ENCODE assay signal across 35 cellular contexts in the genomic region with DNA sequence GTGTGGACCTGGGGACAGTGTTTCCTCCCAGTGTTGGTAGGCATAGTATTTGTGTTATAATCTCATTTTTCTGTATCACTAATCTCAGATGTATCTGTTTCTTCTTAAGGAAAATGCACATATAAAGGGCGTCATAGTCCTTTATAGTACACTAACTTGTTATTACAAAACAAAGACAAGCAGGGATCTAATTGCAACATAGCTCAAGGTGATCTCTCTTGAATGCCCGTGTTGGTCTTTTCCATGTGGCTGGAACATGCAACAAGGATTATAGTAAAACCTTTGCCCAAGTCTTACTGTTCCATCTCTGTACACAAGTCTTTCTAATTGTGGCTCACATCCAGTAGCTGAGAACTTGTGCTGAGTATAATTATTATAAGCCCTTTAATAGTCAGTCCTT. TPM values are rescaled to one million over a fixed set of nuclear protein-coding genes. Genes with fewer than 3 reads are reported as not detected.
DNase-seq lines count a peak whose midpoint lies in the region; ATAC-seq, FAIRE-seq and TF ChIP-seq lines count a peak whose summit lies in the region.
"Had no signal": no experiment of that assay in that cellular context is flagged by ENCODE, and none has a peak within 500 bp of the region (broad histone marks: within the 10 kb centered on the region; RNA-seq: fewer than 3 reads in every experiment).

No MANE protein-coding gene starts in this region.

- peaks cover 14% of the 10 kb centered on the region for H3K79me2 ChIP-seq in keratinocyte (ENCODE audit: control insufficient read depth, insufficient read depth, low read length)

- POLR2A ChIA-PET in MCF 10A (lab: Yijun Ruan, JAX) = interaction anchor here (0.6 to 2.8 kb wide), 8 partner anchors 8 to 999 kb away, joined by 3 to 66 read pairs (median 4); no protein-coding TSS in a partner anchor

- H3K9me1 ChIP-seq in keratinocyte (ENCODE audit: control insufficient read depth, extremely low read depth, insufficient read depth, low read length) = no peaks in the 10 kb centered on the region

- no peaks in the 10 kb centered on the region for H3K9me3 Mint-ChIP-seq in MCF 10A (ENCODE audit: unreplicated experiment)
- H3K9me3 Mint-ChIP-seq: activated naive CD4-positive, alpha-beta T cell treated with anti-CD3 and anti-CD28 coated beads for 36 hours; activated T-cell treated with anti-CD3 and anti-CD28 coated beads, Interleukin-2, amount 50 U/mL, for 4 hours; CD4-positive, alpha-beta T cell; naive thymus-derived CD8-positive, alpha-beta T cell; T-cell had no signal

- H3K4me1 Mint-ChIP-seq in MCF 10A (ENCODE audit: insufficient read depth, unreplicated experiment) = peaks cover 28% of the 10 kb centered on the region

- no peak overlapping the region for H3K4me3 ChIP-seq in breast epithelium
- no peak overlapping the region for H3K4me3 ChIP-seq in bronchial epithelial cell (ENCODE audit: low read depth, low read length)
- H3K4me3 ChIP-seq in keratinocyte (ENCODE audit: control insufficient read depth in 2 of 3, extremely low read depth in 1 of 3, insufficient read depth in 2 of 3, low read depth in 1 of 3, low read length in 3 of 3) = peak overlapping the region in 2 of 3 experiments; percentile 56 to 60
- H3K4me3 ChIP-seq in lower lobe of right lung = no peak overlapping the region
- H3K4me3 ChIP-seq: adrenal gland, heart left ventricle, prostate gland, SJSA1, transverse colon had no signal

- no peaks in the 10 kb centered on the region for H3K27me3 Mint-ChIP-seq in MCF 10A (ENCODE audit: insufficient read depth, unreplicated experiment)
- H3K27me3 Mint-ChIP-seq: CD4-positive, alpha-beta T cell; naive thymus-derived CD8-positive, alpha-beta T cell had no signal

- no peak for TF ChIP-seq POLR2A in breast epithelium (IDR thresholded peaks at IDR 0.05)

- no TSS peak for BruUV-seq in MCF 10A (replicated peaks; lab: Mats Ljungman, UMichigan)

- DNase-seq in MCF 10A (ENCODE audit: unreplicated experiment) = peak; percentile 69
- DNase-seq in breast epithelium (ENCODE audit: low spot score in 2 of 2) = no peak
- DNase-seq in bronchial epithelial cell (ENCODE audit: low read depth) = peak; percentile 70
- no peak for DNase-seq in keratinocyte (ENCODE audit: low read depth, low spot score)
- DNase-seq in AG20443 (ENCODE audit: low spot score) = no peak
- DNase-seq in lower lobe of right lung = no peak
- DNase-seq in activated naive CD4-positive, alpha-beta T cell treated with Interleukin-2 at 50 U/mL for 16 hours = no peak
- DNase-seq in amygdala (lab: John Stamatoyannopoulos, UW) = no peak
- DNase-seq: activated CD4-positive, alpha-beta T cell treated with anti-CD3 and anti-CD28 coated beads for 48 hours; activated CD8-positive, alpha-beta memory T cell treated with anti-CD3 and anti-CD28 coated beads for 24 hours; activated naive CD4-positive, alpha-beta T cell treated with anti-CD3 and anti-CD28 coated beads for 36 hours; activated T-cell treated with anti-CD3 and anti-CD28 coated beads, Interleukin-2, amount 50 U/mL, for 4 hours; adrenal gland; AML-193; brain microvascular endothelial cell; CD4-positive, alpha-beta T cell; heart left ventricle; naive thymus-derived CD8-positive, alpha-beta T cell; nucleus accumbens; stimulated activated CD4-positive, alpha-beta T cell treated with anti-CD3 and anti-CD28 coated beads, Interleukin-15, amount 100 ng/mL, for 24 hours; stimulated activated CD4-positive, alpha-beta T cell treated with anti-CD3 and anti-CD28 coated beads, Interleukin-4, amount 100 ng/mL, for 4 hours; T-cell; transverse colon had no signal

- H3K4me1 ChIP-seq in breast epithelium (no peaks in the 10 kb centered on the region), keratinocyte (ENCODE audit: control insufficient read depth, extremely low read depth, insufficient read depth, low read length) (peaks cover 37% of the 10 kb centered on the region), lower lobe of right lung (peaks cover 4% of the 10 kb centered on the region)
- H3K4me1 ChIP-seq: prostate gland, transverse colon had no signal

- H3K9me3 ChIP-seq in breast epithelium (no peaks in the 10 kb centered on the region), keratinocyte (ENCODE audit: control insufficient read depth, low read depth, low read length) (no peaks in the 10 kb centered on the region), lower lobe of right lung (no peaks in the 10 kb centered on the region)
- H3K9me3 ChIP-seq: adrenal gland, heart left ventricle, prostate gland, SJSA1, transverse colon had no signal

- FAIRE-seq in bronchial epithelial cell (lab: Jason Lieb, UNC) (no peak), keratinocyte (lab: Jason Lieb, UNC) (peak; percentile 69)
- FAIRE-seq: A204.1, endothelial cell of umbilical vein had no signal

- H3K27me3 ChIP-seq in breast epithelium = no peaks in the 10 kb centered on the region
- no peaks in the 10 kb centered on the region for H3K27me3 ChIP-seq in bronchial epithelial cell (ENCODE audit: control insufficient read depth, insufficient read depth, low read length)
- H3K27me3 ChIP-seq in keratinocyte (ENCODE audit: control insufficient read depth, extremely low read depth, insufficient read depth, low read length) = no peaks in the 10 kb centered on the region
- H3K27me3 ChIP-seq in lower lobe of right lung (ENCODE audit: low read depth) = no peaks in the 10 kb centered on the region
- H3K27me3 ChIP-seq: adrenal gland, brain microvascular endothelial cell, heart left ventricle, SJSA1, transverse colon had no signal

- H2AFZ ChIP-seq in keratinocyte (ENCODE audit: control insufficient read depth, low read length) = peak overlapping the region; percentile 70

- dilution Hi-C loops in keratinocyte (cut with MboI; ENCODE audit: extremely low pct_ligation_motif_present, low sequenced_read_pairs) = no loop called here

- H3K36me3 Mint-ChIP-seq in MCF 10A (ENCODE audit: insufficient read depth, unreplicated experiment) = no peaks in the 10 kb centered on the region
- H3K36me3 Mint-ChIP-seq: naive thymus-derived CD8-positive, alpha-beta T cell; T-cell had no signal

- H3K27ac Mint-ChIP-seq in MCF 10A (ENCODE audit: low read depth, unreplicated experiment) = peak overlapping the region; percentile 76
- H3K27ac Mint-ChIP-seq: activated naive CD4-positive, alpha-beta T cell treated with anti-CD3 and anti-CD28 coated beads for 36 hours; CD4-positive, alpha-beta T cell; naive thymus-derived CD8-positive, alpha-beta T cell; T-cell had no signal

- H3K9ac ChIP-seq in keratinocyte (ENCODE audit: control insufficient read depth, extremely low read depth, insufficient read depth, low read length) = peak overlapping the region; percentile 74

- no peaks in the 10 kb centered on the region for H4K20me1 ChIP-seq in keratinocyte (ENCODE audit: control insufficient read depth, extremely low read depth, insufficient read depth, low read length)

- no peak overlapping the region for H3K27ac ChIP-seq in breast epithelium
- peak overlapping the region; percentile 98 for H3K27ac ChIP-seq in keratinocyte (ENCODE audit: control insufficient read depth, insufficient read depth, low read length)
- H3K27ac ChIP-seq in lower lobe of right lung = no peak overlapping the region
- H3K27ac ChIP-seq: brain microvascular endothelial cell, heart left ventricle, SJSA1, transverse colon had no signal

- intact Hi-C loops in MCF 10A (cut with micrococcal nuclease) (no loop called here), breast epithelium (cut with DNase I; ENCODE audit: low total_unique reads) (loop anchor here (10.0 kb wide), 1 partner anchor 1165 kb away; no protein-coding TSS in a partner anchor), lower lobe of right lung (cut with DNase I) (no loop called here)

- ATAC-seq in lower lobe of right lung = no peak
- ATAC-seq: heart left ventricle; naive thymus-derived CD8-positive, alpha-beta T cell; sciatic nerve; T-cell had no signal

- CTCF ChIA-PET in MCF 10A (lab: Yijun Ruan, JAX) = interaction anchor here (1.5 to 3.3 kb wide), 3 partner anchors 15 to 152 kb away, joined by 3 to 24 read pairs (median 4); no protein-coding TSS in a partner anchor

- peak overlapping the region; percentile 97 for H3K4me2 ChIP-seq in keratinocyte (ENCODE audit: control insufficient read depth, extremely low read depth, insufficient read depth, low read depth, low read length)

- H3K36me3 ChIP-seq in breast epithelium (no peaks in the 10 kb centered on the region), bronchial epithelial cell (ENCODE audit: control insufficient read depth, insufficient read depth, low read length) (no peaks in the 10 kb centered on the region), keratinocyte (ENCODE audit: control insufficient read depth in 2 of 2, extremely low read depth in 1 of 2, insufficient read depth in 2 of 2, low read length in 2 of 2) (no peaks in the 10 kb centered on the region), lower lobe of right lung (no peaks in the 10 kb centered on the region)
- H3K36me3 ChIP-seq: adrenal gland, brain microvascular endothelial cell, heart left ventricle, prostate gland, SJSA1, transverse colon had no signal

- TF ChIP-seq CTCF in MCF 10A (IDR thresholded peaks at IDR 0.05; ENCODE audit: unreplicated experiment) (no peak), breast epithelium (IDR thresholded peaks at IDR 0.05) (no peak), bronchial epithelial cell (IDR thresholded peaks at IDR 0.05; ENCODE audit: insufficient read depth, low read length, severe bottlenecking) (no peak), keratinocyte (optimal IDR thresholded peaks at IDR 0.05 in 1 of 3, IDR thresholded peaks at IDR 0.05 in 1 of 3, conservative IDR thresholded peaks at IDR 0.05 in 1 of 3; ENCODE audit: extremely low read depth in 1 of 3, insufficient read depth in 2 of 3, low read length in 3 of 3) (no peak), lower lobe of right lung (IDR thresholded peaks at IDR 0.05) (no peak)

- peak overlapping the region; percentile 56 for H3K4me3 Mint-ChIP-seq in MCF 10A (ENCODE audit: unreplicated experiment)
- H3K4me3 Mint-ChIP-seq: activated naive CD4-positive, alpha-beta T cell treated with anti-CD3 and anti-CD28 coated beads for 36 hours; activated T-cell treated with anti-CD3 and anti-CD28 coated beads, Interleukin-2, amount 50 U/mL, for 4 hours; CD4-positive, alpha-beta T cell; naive thymus-derived CD8-positive, alpha-beta T cell; T-cell had no signal

RNA-seq across cellular contexts. Expression of a gene that starts 3.5 kb away (rescaled TPM):
- total RNA-seq in MCF 10A (2022) (41.9 and 51.8 TPM in 2 replicates), breast epithelium (1 to 10 TPM in 2 of 3 donors, not detected in 1; 2.6 to 3.4 TPM), bronchial epithelial cell (56.9 and 64.5 TPM in 2 replicates), lower lobe of right lung (0.24 TPM)
- 90.0 to 109 TPM (median 106 TPM) in 3 replicates for polyA plus RNA-seq in keratinocyte
- polyA plus RNA-seq in keratinocyte (2011; ENCODE audit: low read depth) = 28.6 TPM
- polyA plus RNA-seq in keratinocyte (2011; cell fraction: cytosol; rRNA removed) = 73.2 and 137 TPM in 2 replicates
- 90.2 and 112 TPM in 2 replicates for polyA plus RNA-seq in keratinocyte (2011; cell fraction: nucleus; rRNA removed)
- 61.5 and 81.1 TPM in 2 replicates for polyA plus RNA-seq in keratinocyte (2012; ENCODE audit: low replicate concordance)
- 21.8 to 63.5 TPM (median 53.6 TPM) in 3 replicates for polyA minus RNA-seq in keratinocyte
- polyA minus RNA-seq in keratinocyte (2011; cell fraction: cytosol; rRNA and poly(A)+ RNA removed) = 28.8 TPM
- polyA minus RNA-seq in keratinocyte (2011; cell fraction: nucleus; rRNA and poly(A)+ RNA removed) = 18.7 and 35.1 TPM in 2 replicates
- total RNA-seq: adrenal gland; CD4-positive, alpha-beta T cell; chondrocyte; endothelial cell of umbilical vein; heart left ventricle; LHCN-M2; mononuclear cell; naive thymus-derived CD8-positive, alpha-beta T cell; NCI-H460; RPMI7951; sciatic nerve; T-cell; transverse colon had no signal
- polyA plus RNA-seq: adrenal gland; endothelial cell of umbilical vein; heart left ventricle; naive thymus-derived CD8-positive, alpha-beta T cell had no signal

RNA-seq across cellular contexts. Expression of a gene that starts 9.2 kb away (rescaled TPM):
- total RNA-seq in MCF 10A (2022) = not detected in 2 replicates
- 1 to 10 TPM in 2 of 3 donors, under 1 TPM in 1; 0.98 to 6.9 (median 2.5) TPM for total RNA-seq in breast epithelium
- total RNA-seq in bronchial epithelial cell = not detected in 2 replicates
- not detected in 3 replicates for polyA plus RNA-seq in keratinocyte
- polyA plus RNA-seq in keratinocyte (2011; ENCODE audit: low read depth) = not detected
- polyA plus RNA-seq in keratinocyte (2011; cell fraction: cytosol; rRNA removed) = not detected in 2 replicates
- not detected in 2 replicates for polyA plus RNA-seq in keratinocyte (2011; cell fraction: nucleus; rRNA removed)
- not detected in 2 replicates for polyA plus RNA-seq in keratinocyte (2012; ENCODE audit: low replicate concordance)
- not detected in 3 replicates for polyA minus RNA-seq in keratinocyte
- polyA minus RNA-seq in keratinocyte (2011; cell fraction: cytosol; rRNA and poly(A)+ RNA removed) = not detected
- polyA minus RNA-seq in keratinocyte (2011; cell fraction: nucleus; rRNA and poly(A)+ RNA removed) = not detected in 2 replicates
- total RNA-seq in lower lobe of right lung = 14.4 TPM
- total RNA-seq: activated naive CD4-positive, alpha-beta T cell treated with anti-CD3 and anti-CD28 coated beads for 36 hours; activated T-cell treated with anti-CD3 and anti-CD28 coated beads, Interleukin-2, amount 50 U/mL, for 4 hours; chondrocyte; endothelial cell of umbilical vein; fibroblast of villous mesenchyme; LHCN-M2; naive thymus-derived CD8-positive, alpha-beta T cell; NCI-H460; RPMI7951; SJSA1; T-cell had no signal
- polyA plus RNA-seq: endothelial cell of umbilical vein had no signal

RNA-seq across cellular contexts. Expression of a gene that starts 41.8 kb away (rescaled TPM):
- not detected in 2 replicates for total RNA-seq in MCF 10A (2022)
- 1 to 10 TPM; 1.9 to 8.5 (median 3.3) TPM for total RNA-seq in breast epithelium
- under 0.01 TPM in 1 of 2 replicates, not detected in the other for total RNA-seq in bronchial epithelial cell
- not detected in 3 replicates for polyA plus RNA-seq in keratinocyte
- polyA plus RNA-seq in keratinocyte (2011; ENCODE audit: low read depth) = not detected
- not detected in 2 replicates for polyA plus RNA-seq in keratinocyte (2011; cell fraction: cytosol; rRNA removed)
- not detected in 2 replicates for polyA plus RNA-seq in keratinocyte (2011; cell fraction: nucleus; rRNA removed)
- polyA plus RNA-seq in keratinocyte (2012; ENCODE audit: low replicate concordance) = 0.13 TPM in 1 of 2 replicates, not detected in the other
- polyA minus RNA-seq in keratinocyte = not detected in 3 replicates
- not detected for polyA minus RNA-seq in keratinocyte (2011; cell fraction: cytosol; rRNA and poly(A)+ RNA removed)
- polyA minus RNA-seq in keratinocyte (2011; cell fraction: nucleus; rRNA and poly(A)+ RNA removed) = not detected in 2 replicates
- total RNA-seq in lower lobe of right lung = 5.7 TPM
- total RNA-seq: chondrocyte, endothelial cell of umbilical vein, fibroblast of villous mesenchyme, kidney epithelial cell, LHCN-M2, NCI-H460, RPMI7951, SJSA1 had no signal
- polyA plus RNA-seq: endothelial cell of umbilical vein; naive thymus-derived CD8-positive, alpha-beta T cell had no signal

Comparison
In these comparisons a context has a peak if more than half of its experiments do, and no peak if none do; other contexts are left out.
1. DNase-seq: peak in MCF 10A (single experiment) and bronchial epithelial cell (single experiment); none in breast epithelium (0 of 2), keratinocyte (single experiment), AG20443 (single experiment), lower lobe of right lung (single experiment), activated naive CD4-positive, alpha-beta T cell treated with Interleukin-2 at 50 U/mL for 16 hours (single experiment) and amygdala (0 of 56).
2. H3K4me3 ChIP-seq: peak in keratinocyte (2 of 3); none in breast epithelium (0 of 3), bronchial epithelial cell (single experiment) and lower lobe of right lung (single experiment).